In the genomic region with DNA sequence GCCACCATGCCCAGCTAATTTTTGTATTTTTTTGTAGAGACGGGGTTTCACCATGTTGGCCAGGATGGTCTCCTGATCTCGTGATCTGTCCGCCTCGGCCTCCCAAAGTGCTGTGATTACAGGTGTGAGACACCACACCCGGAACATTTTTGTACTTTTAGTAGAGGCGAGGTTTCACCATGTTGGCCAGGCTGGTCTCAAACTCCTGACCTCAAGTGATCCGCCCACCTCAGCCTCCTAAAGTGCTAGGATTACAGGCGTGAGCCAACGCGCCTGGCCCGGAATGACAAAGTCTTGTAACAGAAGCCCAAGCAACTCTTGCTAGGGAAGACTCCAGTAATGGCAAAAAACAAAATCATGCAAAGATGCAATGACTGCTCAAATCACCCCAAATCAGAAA, we compare ENCODE assay signal across 8 cellular contexts. TPM values are rescaled to one million over a fixed set of nuclear protein-coding genes. Genes with fewer than 3 reads are reported as not detected.
DNase-seq lines count a peak whose midpoint lies in the region; ATAC-seq, FAIRE-seq and TF ChIP-seq lines count a peak whose summit lies in the region.
"Not testable (repeated sequence)": the region's sequence is repeated elsewhere in the genome, so short reads cannot be mapped to it uniquely, and the experiment has no call there.
"Had no signal": no experiment of that assay in that cellular context is flagged by ENCODE, and none has a peak within 500 bp of the region (broad histone marks: within the 10 kb centered on the region; RNA-seq: fewer than 3 reads in every experiment).

No MANE protein-coding gene starts in this region.

- not testable (repeated sequence) for TF ChIP-seq POLR2A in K562 (conservative IDR thresholded peaks at IDR 0.05); stomach (IDR thresholded peaks at IDR 0.05)

- FAIRE-seq in K562 (lab: Jason Lieb, UNC) = not testable (repeated sequence)

- peaks cover 39% of the 10 kb centered on the region for H3K4me1 Mint-ChIP-seq in activated CD4-positive, alpha-beta T cell treated with anti-CD3 and anti-CD28 coated beads for 36 hours
- peaks cover 42 to 48% of the 10 kb centered on the region in 2 donors for H3K4me1 Mint-ChIP-seq in immature natural killer cell

- not testable (repeated sequence) for H3K27me3 ChIP-seq in DND-41 (ENCODE audit: insufficient read depth, low read length, poor library complexity); K562 (ENCODE audit: control insufficient read depth in 2 of 2, insufficient read depth in 2 of 2, low read length in 2 of 2); neutrophil; stomach

- DNase-seq in DND-41; OCI-LY7 (ENCODE audit: low spot score); activated CD4-positive, alpha-beta T cell treated with anti-CD3 and anti-CD28 coated beads for 36 hours; K562 (ENCODE audit: extremely low read depth in 1 of 4, low spot score in 3 of 4); immature natural killer cell; stomach: not testable (repeated sequence)

- not testable (repeated sequence) for H3K9ac ChIP-seq in DND-41 (ENCODE audit: low read depth, low read length)
- H3K9ac ChIP-seq in K562 (ENCODE audit: insufficient read depth in 1 of 2, low read depth in 2 of 2, low read length in 2 of 2) = peak overlapping the region in 1 of 2 experiments; percentile 7; a peak in 1 of 4 replicates

- H3K9me3 Mint-ChIP-seq in activated CD4-positive, alpha-beta T cell treated with anti-CD3 and anti-CD28 coated beads for 36 hours (ENCODE audit: low read depth); immature natural killer cell: not testable (repeated sequence)

- not testable (repeated sequence) for ATAC-seq in DND-41 (ENCODE audit: insufficient read depth, low read depth); activated CD4-positive, alpha-beta T cell treated with anti-CD3 and anti-CD28 coated beads for 36 hours; K562

- CTCF ChIA-PET in OCI-LY7 (lab: Charles Lee; ENCODE audit: unreplicated experiment); K562 (lab: Yijun Ruan, JAX; ENCODE audit: low intra/inter-chr PET ratio): not testable (repeated sequence)
- CTCF ChIA-PET in activated CD4-positive, alpha-beta T cell treated with anti-CD3 and anti-CD28 coated beads for 36 hours (lab: Charles Lee) = interaction anchor here (0.6 to 1.0 kb wide), 2 partner anchors 48 to 82 kb away, joined by 4 to 5 read pairs; no protein-coding TSS in a partner anchor

- not testable (repeated sequence) for H3K4me3 ChIP-seq in DND-41 (ENCODE audit: low read depth in 1 of 2, low read length in 2 of 2); OCI-LY7 (ENCODE audit: low read depth, low read length, poor library complexity, severe bottlenecking); K562; neutrophil (ENCODE audit: low read depth in 1 of 2, low read length in 1 of 2); stomach

- peaks cover 13% of the 10 kb centered on the region for H3K36me3 Mint-ChIP-seq in activated CD4-positive, alpha-beta T cell treated with anti-CD3 and anti-CD28 coated beads for 36 hours (ENCODE audit: low read depth)
- H3K36me3 Mint-ChIP-seq in immature natural killer cell = not testable (repeated sequence)

- H3K4me3 Mint-ChIP-seq in activated CD4-positive, alpha-beta T cell treated with anti-CD3 and anti-CD28 coated beads for 36 hours = not testable (repeated sequence)
- H3K4me3 Mint-ChIP-seq in immature natural killer cell = peak overlapping the region in 4 of 5 donors; percentile 2 to 29 (median 16)

- peaks cover 18% of the 10 kb centered on the region for H3K79me2 ChIP-seq in DND-41 (ENCODE audit: insufficient read depth, low read length)
- H3K79me2 ChIP-seq in OCI-LY7 (ENCODE audit: insufficient read depth, low read depth, low read length); K562 (ENCODE audit: control insufficient read depth, insufficient read depth, low read length): not testable (repeated sequence)

- H3K27ac ChIP-seq in DND-41 (ENCODE audit: low read length) (peak overlapping the region; percentile 82), OCI-LY7 (ENCODE audit: low read depth, low read length, poor library complexity, severe bottlenecking) (peak overlapping the region; percentile 21), K562 (ENCODE audit: extremely low read depth, low read depth, low read length) (0 out of 3 replicates have a peak overlapping the region, but pooled peaks have one; percentile 88), neutrophil (peak overlapping the region; percentile 96), stomach (peak overlapping the region in 4 of 5 donors; percentile 90 to 98 (median 96))

- not testable (repeated sequence) for H2AFZ ChIP-seq in DND-41 (ENCODE audit: low read depth, low read length); OCI-LY7 (ENCODE audit: low read length); K562 (ENCODE audit: low read depth, low read length)

- POLR2A ChIA-PET in OCI-LY7 (lab: Charles Lee) = not testable (repeated sequence)
- POLR2A ChIA-PET in activated CD4-positive, alpha-beta T cell treated with anti-CD3 and anti-CD28 coated beads for 36 hours (lab: Charles Lee) = interaction anchor here (1.0 kb wide), 1 partner anchor 10 kb away, joined by 3 read pairs; no protein-coding TSS in a partner anchor
- POLR2A ChIA-PET in K562 (lab: Yijun Ruan, JAX) = interaction anchor here (0.7 to 2.4 kb wide), 7 partner anchors 8 to 322 kb away, joined by 3 to 18 read pairs (median 4); a partner anchor contains a TSS

- not testable (repeated sequence) for TF ChIP-seq RAD21 in K562 (CRISPR knock-in tag; conservative IDR thresholded peaks at IDR 0.05 in 1 of 2, IDR thresholded peaks at IDR 0.05 in 1 of 2)

- H3K9me3 ChIP-seq in DND-41 (ENCODE audit: insufficient read depth, low read length, severe bottlenecking); OCI-LY7 (ENCODE audit: low read length); K562 (replicated peaks; ENCODE audit: control insufficient read depth, insufficient read depth, low read depth, low read length); neutrophil; stomach: not testable (repeated sequence)

- not testable (repeated sequence) for H3K9me2 ChIP-seq in OCI-LY7 (ENCODE audit: insufficient read depth, low read length)

- not testable (repeated sequence) for TF ChIP-seq CTCF in DND-41 (IDR thresholded peaks at IDR 0.05; ENCODE audit: borderline replicate concordance, extremely low read depth, low read length, poor library complexity, severe bottlenecking); OCI-LY7 (conservative IDR thresholded peaks at IDR 0.05; ENCODE audit: low read length); K562 (IDR thresholded peaks at IDR 0.05 in 2 of 3, conservative IDR thresholded peaks at IDR 0.05 in 1 of 3; ENCODE audit: insufficient read depth in 2 of 3, low read depth in 1 of 3, low read length in 3 of 3); neutrophil (IDR thresholded peaks at IDR 0.05); stomach (IDR thresholded peaks at IDR 0.05)

- H3K27ac Mint-ChIP-seq in activated CD4-positive, alpha-beta T cell treated with anti-CD3 and anti-CD28 coated beads for 36 hours = peak overlapping the region; percentile 94
- peak overlapping the region in 4 of 6 donors; percentile 53 to 75 (median 61) for H3K27ac Mint-ChIP-seq in immature natural killer cell

- not testable (repeated sequence) for TF ChIP-seq EP300 in K562 (IDR thresholded peaks at IDR 0.05; ENCODE audit: low read length); stomach (IDR thresholded peaks at IDR 0.05)

- in situ Hi-C loops in K562 (cut with MboI) = not testable (repeated sequence)

- H3K36me3 ChIP-seq in DND-41 (ENCODE audit: insufficient read depth, low read length) (peaks cover 54% of the 10 kb centered on the region), OCI-LY7 (ENCODE audit: insufficient read depth, low read length) (peaks cover 25% of the 10 kb centered on the region; the same call in 1 of the 2 replicates), neutrophil (peaks cover 54% of the 10 kb centered on the region), stomach (peaks cover 0 to 33% (median 19%) of the 10 kb centered on the region in 4 donors)
- not testable (repeated sequence) for H3K36me3 ChIP-seq in K562 (ENCODE audit: control insufficient read depth, insufficient read depth, low read length)

- not testable (repeated sequence) for H3K9me1 ChIP-seq in K562 (ENCODE audit: control insufficient read depth, insufficient read depth, low read length)

- 90% methylated on average over 11 of the region's 11 CpGs for WGBS in K562 (ENCODE audit: insufficient coverage, low coverage, missing lambda C conversion rate)
- WGBS in stomach, 5 donors = 78 to 88% (median 87%) methylated on average over 11 of the region's 11 CpGs

- intact Hi-C loops in OCI-LY7 (cut with micrococcal nuclease; ENCODE audit: unreplicated experiment) = loop anchor here (10.0 kb wide), 1 partner anchor 863 kb away; a partner anchor contains a TSS
- intact Hi-C loops in activated CD4-positive, alpha-beta T cell treated with anti-CD3 and anti-CD28 coated beads for 36 hours (cut with DNase I, micrococcal nuclease) = loop anchor here (10.0 kb wide), 3 partner anchors 333 to 1517 kb away; a partner anchor contains a TSS
- intact Hi-C loops in K562 (cut with micrococcal nuclease); stomach (cut with DNase I; ENCODE audit: low total_unique reads): not testable (repeated sequence)

- H4K20me1 ChIP-seq in DND-41 (ENCODE audit: insufficient read depth, low read length) = peaks cover 11% of the 10 kb centered on the region
- H4K20me1 ChIP-seq in OCI-LY7 (ENCODE audit: insufficient read depth, low read length); K562 (replicated peaks; ENCODE audit: control insufficient read depth, insufficient read depth, low read length): not testable (repeated sequence)

- not testable (repeated sequence) for H3K4me2 ChIP-seq in DND-41 (ENCODE audit: insufficient read depth, low read length); K562 (ENCODE audit: insufficient read depth, low read length)
- H3K4me2 ChIP-seq in OCI-LY7 (ENCODE audit: low read length) = peak overlapping the region; percentile 97; the same call in 1 of the 2 replicates

- not testable (repeated sequence) for H3K27me3 Mint-ChIP-seq in activated CD4-positive, alpha-beta T cell treated with anti-CD3 and anti-CD28 coated beads for 36 hours
- peaks cover 6 to 11% (median 9%) of the 10 kb centered on the region in 3 donors for H3K27me3 Mint-ChIP-seq in immature natural killer cell (ENCODE audit: low read depth in 3 of 3)

- BruUV-seq in OCI-LY7 (replicated peaks; lab: Mats Ljungman, UMichigan); K562 (replicated peaks; lab: Mats Ljungman, UMichigan): not testable (repeated sequence)

- H3K4me1 ChIP-seq in DND-41 (ENCODE audit: insufficient read depth, low read length) = peaks cover 43% of the 10 kb centered on the region
- peaks cover 35% of the 10 kb centered on the region for H3K4me1 ChIP-seq in OCI-LY7 (ENCODE audit: insufficient read depth, low read length, poor library complexity, severe bottlenecking)
- peaks cover 32 to 86% of the 10 kb centered on the region in 2 experiments for H3K4me1 ChIP-seq in K562 (replicated peaks in 1 of 2; ENCODE audit: control insufficient read depth in 2 of 2, insufficient read depth in 2 of 2, low read length in 2 of 2)
- H3K4me1 ChIP-seq in neutrophil (ENCODE audit: control insufficient read depth in 1 of 2, insufficient read depth in 1 of 2, low read depth in 1 of 2, low read length in 1 of 2) = peaks cover 54 to 59% of the 10 kb centered on the region in 2 experiments
- peaks cover 64 to 99% (median 89%) of the 10 kb centered on the region in 4 donors for H3K4me1 ChIP-seq in stomach

RNA-seq across cellular contexts. Expression of a gene that starts 4.9 kb away (rescaled TPM):
- total RNA-seq in OCI-LY7 (2014; rRNA removed; shearing (Covaris generic)) = 20.8 and 35.6 TPM in 2 replicates
- 15.7 and 19.0 TPM in 2 replicates for total RNA-seq in OCI-LY7 (2022)
- 10 to 100 TPM in 1 of 2 experiments, 1 to 10 TPM in 1; 8.3 to 12.4 TPM for total RNA-seq in activated CD4-positive, alpha-beta T cell treated with anti-CD3 and anti-CD28 coated beads for 36 hours
- total RNA-seq in K562 (2011; cell fraction: chromatin; rRNA removed; ENCODE audit: low replicate concordance) = 1.9 and 3.2 TPM in 2 replicates
- total RNA-seq in K562 (2011; cell fraction: nucleolus; rRNA removed) = 1.8 and 2.2 TPM in 2 replicates
- 2.1 and 3.3 TPM in 2 replicates for total RNA-seq in K562 (2011; cell fraction: nucleoplasm; rRNA removed)
- 3.6 and 5.0 TPM in 2 replicates for total RNA-seq in K562 (2014; rRNA removed)
- 0.96 and 1.1 TPM in 2 replicates for total RNA-seq in K562 (2014; rRNA removed; fragmentation: Illumina TruSeq; extraction: Trizol)
- total RNA-seq in K562 (2015; rRNA removed; fragmentation: Illumina TruSeq; extraction: Trizol) = 3.7 and 3.9 TPM in 2 replicates
- 2.6 and 5.5 TPM in 2 replicates for total RNA-seq in K562 (2021)
- polyA plus RNA-seq in K562 (2011; rRNA removed) = 0.45 and 1.1 TPM in 2 replicates
- 1.0 and 1.3 TPM in 2 replicates for polyA plus RNA-seq in K562 (2011; cell fraction: cytosol; rRNA removed)
- 1.2 and 1.5 TPM in 2 replicates for polyA plus RNA-seq in K562 (2011; cell fraction: nucleus; rRNA removed)
- 4.6 and 5.2 TPM in 2 replicates for polyA plus RNA-seq in K562 (2012)
- polyA plus RNA-seq in K562 (2014; fragmentation: Illumina TruSeq; extraction: Trizol) = 1.8 and 2.1 TPM in 2 replicates
- polyA plus RNA-seq in K562 (2014; fragmentation: Nextera tagmentation; extraction: Ambion mirVana) = under 1 TPM; 0.25 to 0.64 TPM
- polyA plus RNA-seq in K562 (2014; rRNA removed) = 1.6 and 3.8 TPM in 2 replicates
- polyA minus RNA-seq in K562 (2011; rRNA and poly(A)+ RNA removed) = 0.49 and 0.99 TPM in 2 replicates
- polyA minus RNA-seq in K562 (2011; cell fraction: cytosol; rRNA and poly(A)+ RNA removed) = 0.38 and 1.8 TPM in 2 replicates
- 0.67 and 2.7 TPM in 2 replicates for polyA minus RNA-seq in K562 (2011; cell fraction: nucleus; rRNA and poly(A)+ RNA removed)
- 10 to 100 TPM; 23.6 to 65.1 (median 26.3) TPM for polyA plus RNA-seq in immature natural killer cell
- 10 to 100 TPM in 1 of 5 donors, 1 to 10 TPM in 3, not detected in 1; 7.2 to 21.7 (median 9.7) TPM for total RNA-seq in stomach
- 10 to 100 TPM in 1 of 3 donors, 1 to 10 TPM in 2; 4.2 to 29.0 (median 9.2) TPM for polyA plus RNA-seq in stomach

RNA-seq across cellular contexts. Expression of a gene that starts 13.0 kb away (rescaled TPM):
- 12.4 and 18.2 TPM in 2 replicates for total RNA-seq in OCI-LY7 (2014; rRNA removed; shearing (Covaris generic))
- total RNA-seq in OCI-LY7 (2022) (33.3 and 34.8 TPM in 2 replicates), K562 (2014; rRNA removed) (4.0 and 8.2 TPM in 2 replicates), K562 (2014; rRNA removed; fragmentation: Illumina TruSeq; extraction: Trizol) (2.1 and 2.9 TPM in 2 replicates), K562 (2015; rRNA removed; fragmentation: Illumina TruSeq; extraction: Trizol) (5.4 and 5.5 TPM in 2 replicates), K562 (2021) (13.9 and 15.2 TPM in 2 replicates), stomach (100 to 1,000 TPM in 1 of 5 donors, 10 to 100 TPM in 4; 10.6 to 156 (median 19.2) TPM)
- 10 to 100 TPM; 27.0 TPM for total RNA-seq in activated CD4-positive, alpha-beta T cell treated with anti-CD3 and anti-CD28 coated beads for 36 hours
- total RNA-seq in K562 (2011; cell fraction: chromatin; rRNA removed; ENCODE audit: low replicate concordance) = 16.1 and 40.7 TPM in 2 replicates
- total RNA-seq in K562 (2011; cell fraction: nucleolus; rRNA removed) = 26.3 and 31.7 TPM in 2 replicates
- total RNA-seq in K562 (2011; cell fraction: nucleoplasm; rRNA removed) = 25.7 and 33.8 TPM in 2 replicates
- polyA plus RNA-seq in K562 (2011; rRNA removed) (2.0 and 3.5 TPM in 2 replicates), K562 (2014; fragmentation: Illumina TruSeq; extraction: Trizol) (2.6 and 6.4 TPM in 2 replicates), K562 (2014; fragmentation: Nextera tagmentation; extraction: Ambion mirVana) (under 1 TPM; 0.10 to 0.17 TPM), K562 (2014; rRNA removed) (9.0 and 10.8 TPM in 2 replicates), immature natural killer cell (10 to 100 TPM; 10.5 to 14.5 (median 14.1) TPM), stomach (10 to 100 TPM in 2 of 3 donors, 1 to 10 TPM in 1; 9.4 to 20.5 (median 19.9) TPM)
- polyA plus RNA-seq in K562 (2011; cell fraction: cytosol; rRNA removed) = 2.7 and 9.3 TPM in 2 replicates
- 11.1 and 18.6 TPM in 2 replicates for polyA plus RNA-seq in K562 (2011; cell fraction: nucleus; rRNA removed)
- polyA plus RNA-seq in K562 (2012) = 7.0 and 7.3 TPM in 2 replicates
- 2.8 and 3.5 TPM in 2 replicates for polyA minus RNA-seq in K562 (2011; rRNA and poly(A)+ RNA removed)
- polyA minus RNA-seq in K562 (2011; cell fraction: cytosol; rRNA and poly(A)+ RNA removed) = 5.3 and 7.7 TPM in 2 replicates
- 8.6 and 9.6 TPM in 2 replicates for polyA minus RNA-seq in K562 (2011; cell fraction: nucleus; rRNA and poly(A)+ RNA removed)

RNA-seq across cellular contexts. Expression of a gene that starts 13.3 kb away (rescaled TPM):
- 3,527 and 5,064 TPM in 2 replicates for total RNA-seq in OCI-LY7 (2014; rRNA removed; shearing (Covaris generic))
- 1,333 and 1,494 TPM in 2 replicates for total RNA-seq in OCI-LY7 (2022)
- 1,000 to 10,000 TPM; 2,026 to 2,191 TPM for total RNA-seq in activated CD4-positive, alpha-beta T cell treated with anti-CD3 and anti-CD28 coated beads for 36 hours
- total RNA-seq in K562 (2011; cell fraction: chromatin; rRNA removed; ENCODE audit: low replicate concordance) = 185 and 358 TPM in 2 replicates
- 779 and 884 TPM in 2 replicates for total RNA-seq in K562 (2011; cell fraction: nucleolus; rRNA removed)
- total RNA-seq in K562 (2011; cell fraction: nucleoplasm; rRNA removed) = 712 and 996 TPM in 2 replicates
- 2,565 and 3,619 TPM in 2 replicates for total RNA-seq in K562 (2014; rRNA removed)
- total RNA-seq in K562 (2014; rRNA removed; fragmentation: Illumina TruSeq; extraction: Trizol) = 1,358 and 1,367 TPM in 2 replicates
- total RNA-seq in K562 (2015; rRNA removed; fragmentation: Illumina TruSeq; extraction: Trizol) = 2,022 and 2,084 TPM in 2 replicates
- total RNA-seq in K562 (2021) = 2,028 and 2,113 TPM in 2 replicates
- polyA plus RNA-seq in K562 (2011; rRNA removed) = 1,530 and 1,971 TPM in 2 replicates
- polyA plus RNA-seq in K562 (2011; cell fraction: cytosol; rRNA removed) = 2,544 and 3,068 TPM in 2 replicates
- polyA plus RNA-seq in K562 (2011; cell fraction: nucleus; rRNA removed) = 847 and 901 TPM in 2 replicates
- polyA plus RNA-seq in K562 (2012) = 2,553 and 4,056 TPM in 2 replicates
- 1,653 and 2,262 TPM in 2 replicates for polyA plus RNA-seq in K562 (2014; fragmentation: Illumina TruSeq; extraction: Trizol)
- polyA plus RNA-seq in K562 (2014; fragmentation: Nextera tagmentation; extraction: Ambion mirVana) = 100 to 1,000 TPM; 312 to 402 TPM
- polyA plus RNA-seq in K562 (2014; rRNA removed) = 2,460 and 2,635 TPM in 2 replicates
- polyA minus RNA-seq in K562 (2011; rRNA and poly(A)+ RNA removed) = 413 and 534 TPM in 2 replicates
- 805 and 1,017 TPM in 2 replicates for polyA minus RNA-seq in K562 (2011; cell fraction: cytosol; rRNA and poly(A)+ RNA removed)
- 167 and 323 TPM in 2 replicates for polyA minus RNA-seq in K562 (2011; cell fraction: nucleus; rRNA and poly(A)+ RNA removed)
- 1,000 to 10,000 TPM in 1 of 3 donors, 100 to 1,000 TPM in 2; 938 to 1,525 (median 950) TPM for polyA plus RNA-seq in immature natural killer cell
- total RNA-seq in stomach = 1,000 to 10,000 TPM; 1,272 to 3,316 (median 1,768) TPM
- polyA plus RNA-seq in stomach = 1,000 to 10,000 TPM; 2,771 to 3,739 (median 3,620) TPM

RNA-seq across cellular contexts. Expression of a gene that starts 13.7 kb away (rescaled TPM):
- total RNA-seq in OCI-LY7 (2014; rRNA removed; shearing (Covaris generic)) = 2.5 and 2.7 TPM in 2 replicates
- 4.6 and 10.8 TPM in 2 replicates for total RNA-seq in OCI-LY7 (2022)
- 10 to 100 TPM; 11.5 to 18.0 TPM for total RNA-seq in activated CD4-positive, alpha-beta T cell treated with anti-CD3 and anti-CD28 coated beads for 36 hours
- total RNA-seq in K562 (2011; cell fraction: chromatin; rRNA removed; ENCODE audit: low replicate concordance) = 3.6 and 10.9 TPM in 2 replicates
- total RNA-seq in K562 (2011; cell fraction: nucleolus; rRNA removed) = 3.8 and 4.2 TPM in 2 replicates
- 4.3 and 8.0 TPM in 2 replicates for total RNA-seq in K562 (2011; cell fraction: nucleoplasm; rRNA removed)
- total RNA-seq in K562 (2014; rRNA removed) = 19.9 and 37.7 TPM in 2 replicates
- total RNA-seq in K562 (2014; rRNA removed; fragmentation: Illumina TruSeq; extraction: Trizol) = 2.4 and 2.9 TPM in 2 replicates
- 7.5 and 8.3 TPM in 2 replicates for total RNA-seq in K562 (2015; rRNA removed; fragmentation: Illumina TruSeq; extraction: Trizol)
- total RNA-seq in K562 (2021) = 14.8 and 16.2 TPM in 2 replicates
- 4.1 and 8.1 TPM in 2 replicates for polyA plus RNA-seq in K562 (2011; rRNA removed)
- polyA plus RNA-seq in K562 (2011; cell fraction: cytosol; rRNA removed) = 9.2 and 10.8 TPM in 2 replicates
- 14.9 and 15.1 TPM in 2 replicates for polyA plus RNA-seq in K562 (2011; cell fraction: nucleus; rRNA removed)
- polyA plus RNA-seq in K562 (2012) = 23.4 and 24.4 TPM in 2 replicates
- 12.7 and 22.5 TPM in 2 replicates for polyA plus RNA-seq in K562 (2014; fragmentation: Illumina TruSeq; extraction: Trizol)
- polyA plus RNA-seq in K562 (2014; fragmentation: Nextera tagmentation; extraction: Ambion mirVana) = 10 to 100 TPM in 1 of 2 experiments, 1 to 10 TPM in 1; 6.3 to 11.5 TPM
- polyA plus RNA-seq in K562 (2014; rRNA removed) = 8.2 and 19.3 TPM in 2 replicates
- 1.7 and 4.4 TPM in 2 replicates for polyA minus RNA-seq in K562 (2011; rRNA and poly(A)+ RNA removed)
- polyA minus RNA-seq in K562 (2011; cell fraction: cytosol; rRNA and poly(A)+ RNA removed) = 4.6 and 5.4 TPM in 2 replicates
- polyA minus RNA-seq in K562 (2011; cell fraction: nucleus; rRNA and poly(A)+ RNA removed) = 1.9 and 2.2 TPM in 2 replicates
- polyA plus RNA-seq in immature natural killer cell = 10 to 100 TPM in 1 of 3 donors, 1 to 10 TPM in 2; 1.8 to 16.4 (median 3.6) TPM
- 10 to 100 TPM in 2 of 5 donors, 1 to 10 TPM in 2, not detected in 1; 1.8 to 33.0 (median 18.1) TPM for total RNA-seq in stomach
- 10 to 100 TPM; 15.7 to 17.7 (median 15.8) TPM for polyA plus RNA-seq in stomach

RNA-seq across cellular contexts. Expression of a gene that starts 17.4 kb away (rescaled TPM):
- total RNA-seq in OCI-LY7 (2014; rRNA removed; shearing (Covaris generic)) = 3.7 and 6.2 TPM in 2 replicates
- total RNA-seq in OCI-LY7 (2022) = 3.0 and 5.6 TPM in 2 replicates
- 1 to 10 TPM; 1.5 to 4.1 TPM for total RNA-seq in activated CD4-positive, alpha-beta T cell treated with anti-CD3 and anti-CD28 coated beads for 36 hours
- total RNA-seq in K562 (2011; cell fraction: chromatin; rRNA removed; ENCODE audit: low replicate concordance) = 1.9 and 6.0 TPM in 2 replicates
- total RNA-seq in K562 (2011; cell fraction: nucleolus; rRNA removed) = 3.4 and 7.2 TPM in 2 replicates
- 6.5 and 9.6 TPM in 2 replicates for total RNA-seq in K562 (2011; cell fraction: nucleoplasm; rRNA removed)
- total RNA-seq in K562 (2014; rRNA removed) = 0.82 TPM in 1 of 2 replicates, not detected in the other
- 0.29 TPM in 1 of 2 replicates, not detected in the other for total RNA-seq in K562 (2014; rRNA removed; fragmentation: Illumina TruSeq; extraction: Trizol)
- total RNA-seq in K562 (2015; rRNA removed; fragmentation: Illumina TruSeq; extraction: Trizol) = 0.45 and 0.87 TPM in 2 replicates
- 0.71 and 1.3 TPM in 2 replicates for total RNA-seq in K562 (2021)
- 0.15 TPM in 2 replicates for polyA plus RNA-seq in K562 (2011; rRNA removed)
- polyA plus RNA-seq in K562 (2011; cell fraction: cytosol; rRNA removed) = 0.04 TPM in 1 of 2 replicates, not detected in the other
- polyA plus RNA-seq in K562 (2011; cell fraction: nucleus; rRNA removed) = 0.18 and 1.2 TPM in 2 replicates
- polyA plus RNA-seq in K562 (2012) = 0.13 and 0.14 TPM in 2 replicates
- not detected in 2 replicates for polyA plus RNA-seq in K562 (2014; fragmentation: Illumina TruSeq; extraction: Trizol)
- not detected for polyA plus RNA-seq in K562 (2014; fragmentation: Nextera tagmentation; extraction: Ambion mirVana)
- 0.04 and 0.19 TPM in 2 replicates for polyA plus RNA-seq in K562 (2014; rRNA removed)
- not detected in 2 replicates for polyA minus RNA-seq in K562 (2011; rRNA and poly(A)+ RNA removed)
- polyA minus RNA-seq in K562 (2011; cell fraction: cytosol; rRNA and poly(A)+ RNA removed) = not detected in 2 replicates
- polyA minus RNA-seq in K562 (2011; cell fraction: nucleus; rRNA and poly(A)+ RNA removed) = 2.4 and 4.2 TPM in 2 replicates
- not detected for polyA plus RNA-seq in immature natural killer cell
- total RNA-seq in stomach = 100 to 1,000 TPM in 2 of 5 donors, 10 to 100 TPM in 3; 17.5 to 275 (median 56.0) TPM
- polyA plus RNA-seq in stomach = 10 to 100 TPM; 13.3 to 62.5 (median 15.4) TPM
- total RNA-seq: cardiac septum had no signal

Comparison
In these comparisons a context has a peak if more than half of its experiments do, and no peak if none do; other contexts are left out.
1. H3K27ac ChIP-seq: peak in every context shown above with its lines; median percentile 96 in neutrophil; 96 in stomach; 88 in K562; 82 in DND-41; 21 in OCI-LY7.